1 cellular context compared by ENCODE assay signal in the genomic region with DNA sequence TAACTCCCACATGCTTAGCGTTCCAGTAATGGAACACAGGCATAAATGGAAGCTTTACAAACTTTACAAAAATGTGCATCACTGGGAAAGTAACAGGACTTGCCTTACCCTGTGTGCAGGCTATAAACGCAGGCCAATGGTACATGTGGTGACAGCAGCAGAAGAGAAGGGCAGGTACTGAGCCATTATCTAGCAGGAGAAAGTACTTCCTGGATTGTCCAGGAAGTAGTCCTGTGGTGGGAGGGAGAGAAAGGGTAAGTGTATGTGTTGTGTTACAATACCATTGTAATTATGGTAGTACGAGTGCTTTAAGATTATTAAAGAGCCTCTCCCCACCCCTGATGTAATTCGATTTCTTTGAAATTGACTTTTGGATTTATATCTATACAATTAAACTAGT.
TF ChIP-seq lines count a peak whose summit lies in the region.

No MANE protein-coding gene starts in this region.

TF ChIP-seq in K562, 482 proteins besides CTCF, POLR2A, EP300 and RAD21:
- TF ChIP-seq PHF20 (IDR thresholded peaks at IDR 0.05; ENCODE audit: partially characterized antibody) (peak; percentile 29), ELF1 (tag; IDR thresholded peaks at IDR 0.05) (peak; percentile 69), BCOR (IDR thresholded peaks at IDR 0.05) (no peak), SIX5 (IDR thresholded peaks at IDR 0.05; ENCODE audit: borderline replicate concordance in 1 of 2, insufficient read depth in 1 of 2, low read depth in 1 of 2, low read length in 2 of 2) (no peak), ZNF311 (CRISPR knock-in tag; IDR thresholded peaks at IDR 0.05) (no peak), NR2C1 (IDR thresholded peaks at IDR 0.05) (peak; percentile 93), NR2C1 (tag; IDR thresholded peaks at IDR 0.05) (peak; percentile 96), ETV1 (tag; conservative IDR thresholded peaks at IDR 0.05; ENCODE audit: low read depth) (peak; percentile 42; the same call in 1 of the 2 replicates), ELF4 (CRISPR knock-in tag; IDR thresholded peaks at IDR 0.05) (0 out of 2 replicates have a peak, but pooled peaks have one; percentile 17), SOX6 (IDR thresholded peaks at IDR 0.05) (0 out of 2 replicates have a peak, but pooled peaks have one; percentile 11), CCNT2 (IDR thresholded peaks at IDR 0.05; ENCODE audit: borderline replicate concordance, extremely low read depth, insufficient read length, low read depth, low read length) (no peak), PCBP2 (IDR thresholded peaks at IDR 0.05; ENCODE audit: low read depth, low read length, poor library complexity, severe bottlenecking) (no peak), CTBP1 (IDR thresholded peaks at IDR 0.05; ENCODE audit: borderline replicate concordance) (0 out of 2 replicates have a peak, but pooled peaks have one; percentile 20), HDAC1 (IDR thresholded peaks at IDR 0.05) (peak in 1 of 2 experiments; percentile 54; a peak in 1 of 4 replicates), GABPA (tag; conservative IDR thresholded peaks at IDR 0.05; ENCODE audit: low read depth) (peak; percentile 88), ASH1L (IDR thresholded peaks at IDR 0.05; ENCODE audit: borderline replicate concordance, low read depth, partially characterized antibody) (peak; percentile 27), HDAC6 (IDR thresholded peaks at IDR 0.05; ENCODE audit: low read depth, low read length) (no peak), MAZ (CRISPR knock-in tag; conservative IDR thresholded peaks at IDR 0.05 in 1 of 2, IDR thresholded peaks at IDR 0.05 in 1 of 2) (0 out of 4 replicates have a peak, but pooled peaks of 1 of the 2 experiments have one; percentile 28), ZNF197 (CRISPR knock-in tag; IDR thresholded peaks at IDR 0.05; ENCODE audit: low read depth) (no peak), NR2C2 (CRISPR knock-in tag; IDR thresholded peaks at IDR 0.05) (no peak), NR2C2 (tag; IDR thresholded peaks at IDR 0.05) (peak; percentile 97), SMAD4 (CRISPR knock-in tag; conservative IDR thresholded peaks at IDR 0.05) (0 out of 2 replicates have a peak, but pooled peaks have one; percentile 30), BACH1 (tag; IDR thresholded peaks at IDR 0.05) (0 out of 2 replicates have a peak, but pooled peaks have one; percentile 32)
- TF ChIP-seq, protein P1, sequence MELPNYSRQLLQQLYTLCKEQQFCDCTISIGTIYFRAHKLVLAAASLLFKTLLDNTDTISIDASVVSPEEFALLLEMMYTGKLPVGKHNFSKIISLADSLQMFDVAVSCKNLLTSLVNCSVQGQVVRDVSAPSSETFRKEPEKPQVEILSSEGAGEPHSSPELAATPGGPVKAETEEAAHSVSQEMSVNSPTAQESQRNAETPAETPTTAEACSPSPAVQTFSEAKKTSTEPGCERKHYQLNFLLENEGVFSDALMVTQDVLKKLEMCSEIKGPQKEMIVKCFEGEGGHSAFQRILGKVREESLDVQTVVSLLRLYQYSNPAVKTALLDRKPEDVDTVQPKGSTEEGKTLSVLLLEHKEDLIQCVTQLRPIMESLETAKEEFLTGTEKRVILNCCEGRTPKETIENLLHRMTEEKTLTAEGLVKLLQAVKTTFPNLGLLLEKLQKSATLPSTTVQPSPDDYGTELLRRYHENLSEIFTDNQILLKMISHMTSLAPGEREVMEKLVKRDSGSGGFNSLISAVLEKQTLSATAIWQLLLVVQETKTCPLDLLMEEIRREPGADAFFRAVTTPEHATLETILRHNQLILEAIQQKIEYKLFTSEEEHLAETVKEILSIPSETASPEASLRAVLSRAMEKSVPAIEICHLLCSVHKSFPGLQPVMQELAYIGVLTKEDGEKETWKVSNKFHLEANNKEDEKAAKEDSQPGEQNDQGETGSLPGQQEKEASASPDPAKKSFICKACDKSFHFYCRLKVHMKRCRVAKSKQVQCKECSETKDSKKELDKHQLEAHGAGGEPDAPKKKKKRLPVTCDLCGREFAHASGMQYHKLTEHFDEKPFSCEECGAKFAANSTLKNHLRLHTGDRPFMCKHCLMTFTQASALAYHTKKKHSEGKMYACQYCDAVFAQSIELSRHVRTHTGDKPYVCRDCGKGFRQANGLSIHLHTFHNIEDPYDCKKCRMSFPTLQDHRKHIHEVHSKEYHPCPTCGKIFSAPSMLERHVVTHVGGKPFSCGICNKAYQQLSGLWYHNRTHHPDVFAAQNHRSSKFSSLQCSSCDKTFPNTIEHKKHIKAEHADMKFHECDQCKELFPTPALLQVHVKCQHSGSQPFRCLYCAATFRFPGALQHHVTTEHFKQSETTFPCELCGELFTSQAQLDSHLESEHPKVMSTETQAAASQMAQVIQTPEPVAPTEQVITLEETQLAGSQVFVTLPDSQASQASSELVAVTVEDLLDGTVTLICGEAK (IDR thresholded peaks at IDR 0.05): peak; percentile 88
- TF ChIP-seq, protein P1 (CRISPR knock-in tag; IDR thresholded peaks at IDR 0.05): no peak
